Comparison of ENCODE assay signal across 25 cellular contexts in the genomic region with DNA sequence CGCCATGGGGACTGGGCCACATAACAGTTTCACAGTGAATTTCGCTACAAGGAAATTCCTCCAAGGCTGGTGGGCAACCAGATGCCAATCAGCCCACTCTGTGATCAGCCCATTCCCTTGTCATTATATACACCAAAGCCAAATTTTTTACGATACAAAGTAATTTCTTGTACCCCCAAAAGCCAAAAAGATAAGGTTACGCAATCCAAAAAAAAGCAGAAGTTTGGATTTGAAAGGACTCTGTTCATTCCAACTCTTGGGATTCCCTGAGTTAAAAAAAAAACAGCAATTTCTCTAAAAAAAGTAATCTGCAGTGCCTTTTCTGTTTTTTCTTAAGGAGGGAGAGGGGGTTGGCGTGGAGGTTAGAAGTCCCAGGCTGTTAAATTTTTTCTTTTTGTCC.
"Had no signal": no experiment of that assay in that cellular context is flagged by ENCODE, and none has a peak within 500 bp of the region (broad histone marks: within the 10 kb centered on the region; RNA-seq: fewer than 3 reads in every experiment).

No MANE protein-coding gene starts in this region.

- H3K9me3 ChIP-seq: ovary, right atrium auricular region, testis, thyroid gland, transverse colon, upper lobe of left lung had no signal

- H3K36me3 ChIP-seq: left ventricle myocardium inferior, ovary, right atrium auricular region, stomach, thyroid gland, transverse colon, upper lobe of left lung had no signal

- H3K4me1 ChIP-seq: left ventricle myocardium inferior, right atrium auricular region, stomach, testis, thyroid gland, transverse colon, upper lobe of left lung had no signal

- ATAC-seq: mucosa of descending colon; naive thymus-derived CD4-positive, alpha-beta T cell; natural killer cell treated with Interleukin-12 subunit alpha and Interleukin-12 subunit beta and Interleukin-15 and Interleukin-18, amount 100 ng/mL, for 72 hours; sciatic nerve; stimulated activated naive B cell treated with anti-CD40 and anti-IgM and Interleukin-4, amounts not matched to agents 10 μg/mL and 1 μg/mL and 100 μg/mL, for 72 hours; stimulated activated naive CD8-positive, alpha-beta T cell treated with anti-CD3 and anti-CD28 coated beads, Interleukin-15, Interleukin-2, amounts not matched to agents 100 U/mL and 50 U/mL, for 24 hours had no signal

- DNase-seq: hypothalamus; immature natural killer cell; islet precursor cell; left ventricle myocardium inferior; midbrain; mucosa of descending colon; naive thymus-derived CD4-positive, alpha-beta T cell; ovary; stimulated activated CD4-positive, alpha-beta T cell treated with anti-CD3 and anti-CD28 coated beads, Interleukin-12 subunit alpha, Interleukin-12 subunit beta, amount 100 ng/mL, for 4 hours; stimulated activated CD4-positive, alpha-beta T cell treated with anti-CD3 and anti-CD28 coated beads, Interleukin-15, amount 100 ng/mL, for 24 hours; stimulated activated CD4-positive, alpha-beta T cell treated with anti-CD3 and anti-CD28 coated beads, Interleukin-2, amount 100 ng/mL, for 24 hours; stimulated activated CD4-positive, alpha-beta T cell treated with anti-CD3 and anti-CD28 coated beads, Interleukin-4, amount 100 ng/mL, for 1 hour; stimulated activated naive B cell treated with anti-CD40 and anti-IgM and Interleukin-4, amounts not matched to agents 10 μg/mL and 1 μg/mL and 100 μg/mL, for 72 hours; stimulated activated naive CD8-positive, alpha-beta T cell treated with anti-CD3 and anti-CD28 coated beads, Interleukin-15, Interleukin-2, amounts not matched to agents 100 U/mL and 50 U/mL, for 24 hours; stomach; testis; thyroid gland; transverse colon; upper lobe of left lung had no signal

- H3K27me3 ChIP-seq: ovary, right atrium auricular region, stomach, testis, thyroid gland, transverse colon, upper lobe of left lung had no signal

- H3K27ac ChIP-seq: left ventricle myocardium inferior, ovary, right atrium auricular region, skin epidermis, stomach, testis, thyroid gland, transverse colon, upper lobe of left lung had no signal

- H3K4me3 ChIP-seq: left ventricle myocardium inferior, lung, mucosa of descending colon, ovary, right atrium auricular region, skin epidermis, stomach, testis, thyroid gland, transverse colon, upper lobe of left lung had no signal

- FAIRE-seq: urothelium cell line had no signal
